In the genomic region with DNA sequence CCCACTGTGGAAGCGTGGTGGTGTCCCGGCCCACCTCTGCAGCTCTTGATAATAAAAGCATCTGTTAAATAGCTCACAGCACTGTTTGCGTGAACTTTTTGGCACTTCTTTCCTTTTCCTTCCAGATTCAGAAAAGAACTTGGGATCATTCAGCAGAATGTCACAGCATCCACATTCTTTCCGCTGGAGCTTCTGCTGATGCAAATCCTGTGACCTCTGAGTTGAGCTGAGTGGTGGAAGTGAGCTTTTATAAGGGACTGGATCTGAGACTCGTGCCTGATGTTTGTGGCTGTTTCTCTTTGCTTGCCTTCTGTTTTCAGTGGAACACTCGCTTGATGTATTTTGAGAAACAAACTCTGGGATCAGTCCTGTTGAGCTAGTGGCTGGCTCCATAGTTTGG, we compare ENCODE assay signal across 22 cellular contexts. TPM values are rescaled to one million over a fixed set of nuclear protein-coding genes. Genes with fewer than 3 reads are reported as not detected.
DNase-seq lines count a peak whose midpoint lies in the region; ATAC-seq, FAIRE-seq and TF ChIP-seq lines count a peak whose summit lies in the region.
"Had no signal": no experiment of that assay in that cellular context is flagged by ENCODE, and none has a peak within 500 bp of the region (broad histone marks: within the 10 kb centered on the region; RNA-seq: fewer than 3 reads in every experiment).

No MANE protein-coding gene starts in this region.

- FAIRE-seq in astrocyte (lab: Jason Lieb, UNC) = no peak
- FAIRE-seq: A204.1, pancreas had no signal

- H3K9me3 Mint-ChIP-seq in activated naive CD4-positive, alpha-beta T cell treated with anti-CD3 and anti-CD28 coated beads for 36 hours = no peaks in the 10 kb centered on the region
- H3K9me3 Mint-ChIP-seq in astrocyte (ENCODE audit: unreplicated experiment) = no peaks in the 10 kb centered on the region
- no peaks in the 10 kb centered on the region for H3K9me3 Mint-ChIP-seq in immature natural killer cell
- H3K9me3 Mint-ChIP-seq in stimulated activated naive B cell treated with anti-CD40 and anti-IgM and Interleukin-4, amounts not matched to agents 10 μg/mL and 1 μg/mL and 100 μg/mL, for 72 hours = no peaks in the 10 kb centered on the region
- H3K9me3 Mint-ChIP-seq: activated naive CD8-positive, alpha-beta T cell treated with anti-CD3 and anti-CD28 coated beads for 36 hours had no signal

- peaks cover 81% of the 10 kb centered on the region for H4K20me1 ChIP-seq in astrocyte (ENCODE audit: insufficient read depth, low read length)

- H3K36me3 Mint-ChIP-seq in activated naive CD4-positive, alpha-beta T cell treated with anti-CD3 and anti-CD28 coated beads for 36 hours (ENCODE audit: low read depth) = no peaks in the 10 kb centered on the region
- peaks cover 16% of the 10 kb centered on the region for H3K36me3 Mint-ChIP-seq in astrocyte (ENCODE audit: low read depth, unreplicated experiment)
- H3K36me3 Mint-ChIP-seq in immature natural killer cell = peaks cover 0 to 4% (median 0%) of the 10 kb centered on the region in 3 donors
- peaks cover 8 to 10% of the 10 kb centered on the region in 2 donors for H3K36me3 Mint-ChIP-seq in stimulated activated naive B cell treated with anti-CD40 and anti-IgM and Interleukin-4, amounts not matched to agents 10 μg/mL and 1 μg/mL and 100 μg/mL, for 72 hours
- H3K36me3 Mint-ChIP-seq: activated naive CD8-positive, alpha-beta T cell treated with anti-CD3 and anti-CD28 coated beads for 36 hours had no signal

- peaks cover 42% of the 10 kb centered on the region for H3K4me1 Mint-ChIP-seq in activated naive CD4-positive, alpha-beta T cell treated with anti-CD3 and anti-CD28 coated beads for 36 hours (ENCODE audit: low read depth)
- H3K4me1 Mint-ChIP-seq in astrocyte (ENCODE audit: low read depth, unreplicated experiment) (peaks cover 8% of the 10 kb centered on the region), immature natural killer cell (peaks cover 79 to 85% of the 10 kb centered on the region in 2 donors)
- peaks cover 27 to 61% of the 10 kb centered on the region in 2 donors for H3K4me1 Mint-ChIP-seq in stimulated activated naive B cell treated with anti-CD40 and anti-IgM and Interleukin-4, amounts not matched to agents 10 μg/mL and 1 μg/mL and 100 μg/mL, for 72 hours

- ATAC-seq in stimulated activated naive B cell treated with anti-CD40 and anti-IgM and Interleukin-4, amounts not matched to agents 10 μg/mL and 1 μg/mL and 100 μg/mL, for 72 hours (replicated peaks) = no peak
- no peak for ATAC-seq in GM19397 (IDR thresholded peaks at IDR 0.05; ENCODE audit: unreplicated experiment)
- no peak for ATAC-seq in GM19351 (IDR thresholded peaks at IDR 0.05; ENCODE audit: unreplicated experiment)
- ATAC-seq: pancreas had no signal

- no peak overlapping the region for H2AFZ ChIP-seq in astrocyte (ENCODE audit: low read depth, low read length)

- DNase-seq in activated naive CD4-positive, alpha-beta T cell treated with anti-CD3 and anti-CD28 coated beads for 36 hours = no peak
- DNase-seq in activated naive CD4-positive, alpha-beta T cell treated with anti-CD3 and anti-CD28 coated beads, Interleukin-2, amount 50 U/mL, for 16 hours = no peak
- DNase-seq in astrocyte (ENCODE audit: low read depth) = no peak
- DNase-seq in immature natural killer cell = no peak
- no peak for DNase-seq in stimulated activated naive B cell treated with anti-CD40 and anti-IgM and Interleukin-4, amounts not matched to agents 10 μg/mL and 1 μg/mL and 100 μg/mL, for 72 hours
- no peak for DNase-seq in NCI-H1092 (lab: John Stamatoyannopoulos, UW)
- DNase-seq: activated CD4-positive, alpha-beta T cell treated with anti-CD3 and anti-CD28 coated beads, Interleukin-2, amount 50 U/mL, for 4 hours; activated naive CD8-positive, alpha-beta T cell treated with anti-CD3 and anti-CD28 coated beads for 36 hours; activated T-cell treated with anti-CD3 and anti-CD28 coated beads for 4 hours; DMS53; effector memory CD4-positive, alpha-beta T cell; H7; NCI-H1048; NCI-H524 had no signal

- no peaks in the 10 kb centered on the region for H3K27me3 Mint-ChIP-seq in activated naive CD4-positive, alpha-beta T cell treated with anti-CD3 and anti-CD28 coated beads for 36 hours (ENCODE audit: low read depth)
- H3K27me3 Mint-ChIP-seq in astrocyte (ENCODE audit: low read depth, unreplicated experiment) (no peaks in the 10 kb centered on the region), immature natural killer cell (ENCODE audit: low read depth in 3 of 3) (peaks cover 0 to 11% (median 0%) of the 10 kb centered on the region in 3 donors)
- H3K27me3 Mint-ChIP-seq in stimulated activated naive B cell treated with anti-CD40 and anti-IgM and Interleukin-4, amounts not matched to agents 10 μg/mL and 1 μg/mL and 100 μg/mL, for 72 hours = no peaks in the 10 kb centered on the region
- H3K27me3 Mint-ChIP-seq: activated naive CD8-positive, alpha-beta T cell treated with anti-CD3 and anti-CD28 coated beads for 36 hours had no signal

- H3K4me3 Mint-ChIP-seq in activated naive CD4-positive, alpha-beta T cell treated with anti-CD3 and anti-CD28 coated beads for 36 hours = no peak overlapping the region
- H3K4me3 Mint-ChIP-seq in astrocyte (ENCODE audit: unreplicated experiment) = no peak overlapping the region
- peak overlapping the region in 3 of 5 donors; percentile 15 to 45 (median 21) for H3K4me3 Mint-ChIP-seq in immature natural killer cell
- H3K4me3 Mint-ChIP-seq in stimulated activated naive B cell treated with anti-CD40 and anti-IgM and Interleukin-4, amounts not matched to agents 10 μg/mL and 1 μg/mL and 100 μg/mL, for 72 hours = no peak overlapping the region
- H3K4me3 Mint-ChIP-seq: activated naive CD8-positive, alpha-beta T cell treated with anti-CD3 and anti-CD28 coated beads for 36 hours had no signal

- no peak overlapping the region for H3K27ac ChIP-seq in astrocyte (ENCODE audit: low read depth, low read length)
- H3K27ac ChIP-seq: BLaER1 treated with 17β-estradiol and CSF1 and Interleukin-3, amounts not matched to agents 10 nM and 100 nM; KMS-11 had no signal

- no peaks in the 10 kb centered on the region for H3K9me3 ChIP-seq in astrocyte (ENCODE audit: insufficient read depth, low read depth, low read length)
- H3K9me3 ChIP-seq: BLaER1 treated with 17β-estradiol and CSF1 and Interleukin-3, amounts not matched to agents 10 nM and 100 nM; mucosa of descending colon; pancreas had no signal

- no peaks in the 10 kb centered on the region for H3K27me3 ChIP-seq in astrocyte (ENCODE audit: insufficient read depth, low read length)
- H3K27me3 ChIP-seq: pancreas had no signal

- no peak overlapping the region for H3K4me2 ChIP-seq in astrocyte (ENCODE audit: low read length)
- H3K4me2 ChIP-seq: KMS-11 had no signal

- peak overlapping the region; percentile 5 for H3K27ac Mint-ChIP-seq in activated naive CD4-positive, alpha-beta T cell treated with anti-CD3 and anti-CD28 coated beads for 36 hours
- H3K27ac Mint-ChIP-seq in astrocyte (ENCODE audit: unreplicated experiment) (peak overlapping the region; percentile 53), immature natural killer cell (peak overlapping the region in 5 of 6 donors; percentile 35 to 83 (median 72))
- peak overlapping the region; percentile 67 for H3K27ac Mint-ChIP-seq in stimulated activated naive B cell treated with anti-CD40 and anti-IgM and Interleukin-4, amounts not matched to agents 10 μg/mL and 1 μg/mL and 100 μg/mL, for 72 hours

- TF ChIP-seq CTCF in astrocyte (IDR thresholded peaks at IDR 0.05; ENCODE audit: insufficient read depth, low read depth, low read length) = no peak

- no peak overlapping the region for H3K9ac ChIP-seq in astrocyte (ENCODE audit: low read length)
- H3K9ac ChIP-seq: BLaER1 treated with 17β-estradiol and CSF1 and Interleukin-3, amounts not matched to agents 10 nM and 100 nM; KMS-11 had no signal

- intact Hi-C loops in activated naive CD4-positive, alpha-beta T cell treated with anti-CD3 and anti-CD28 coated beads for 36 hours (cut with micrococcal nuclease) = no loop called here

- H3K36me3 ChIP-seq in astrocyte (ENCODE audit: insufficient read depth, low read length) = no peaks in the 10 kb centered on the region
- H3K36me3 ChIP-seq: pancreas had no signal

- CTCF ChIA-PET in activated naive CD4-positive, alpha-beta T cell treated with anti-CD3 and anti-CD28 coated beads for 36 hours (lab: Charles Lee) = no interaction called here

- H3K79me2 ChIP-seq in astrocyte (ENCODE audit: insufficient read depth, low read length) = peaks cover 81% of the 10 kb centered on the region

- H3K4me1 ChIP-seq in astrocyte (ENCODE audit: insufficient read depth, low read length) = peaks cover 9% of the 10 kb centered on the region

- H3K4me3 ChIP-seq in astrocyte (ENCODE audit: insufficient read depth, low read depth, low read length) = no peak overlapping the region
- H3K4me3 ChIP-seq: BLaER1 treated with 17β-estradiol and CSF1 and Interleukin-3, amounts not matched to agents 10 nM and 100 nM; mucosa of descending colon had no signal

RNA-seq across cellular contexts. Expression of gene OSBPL2, which starts 3.9 kb away (rescaled TPM):
- 10 to 100 TPM; 23.6 to 24.7 TPM for total RNA-seq in activated naive CD4-positive, alpha-beta T cell treated with anti-CD3 and anti-CD28 coated beads for 36 hours
- 55.8 and 60.3 TPM in 2 replicates for total RNA-seq in astrocyte
- polyA plus RNA-seq in immature natural killer cell = 10 to 100 TPM; 17.9 to 45.2 (median 24.5) TPM

RNA-seq across cellular contexts. Expression of gene HRH3, which starts 22.1 kb away (rescaled TPM):
- total RNA-seq in activated naive CD4-positive, alpha-beta T cell treated with anti-CD3 and anti-CD28 coated beads for 36 hours = not detected
- total RNA-seq in astrocyte = 0.07 TPM in 1 of 2 replicates, not detected in the other
- not detected for polyA plus RNA-seq in immature natural killer cell
- total RNA-seq: activated naive CD8-positive, alpha-beta T cell treated with anti-CD3 and anti-CD28 coated beads for 36 hours; OCI-LY7 had no signal

RNA-seq across cellular contexts. Expression of gene MTG2, which starts 59.4 kb away (rescaled TPM):
- total RNA-seq in activated naive CD4-positive, alpha-beta T cell treated with anti-CD3 and anti-CD28 coated beads for 36 hours = 10 to 100 TPM; 34.3 to 36.4 TPM
- 26.6 and 31.5 TPM in 2 replicates for total RNA-seq in astrocyte
- 10 to 100 TPM; 14.5 to 19.6 (median 15.3) TPM for polyA plus RNA-seq in immature natural killer cell

Comparison
In these comparisons a context has a peak if more than half of its experiments do, and no peak if none do; other contexts are left out.
1. H3K27ac Mint-ChIP-seq: peak in every context shown above with its lines; median percentile 72 in immature natural killer cell; 67 in stimulated activated naive B cell treated with anti-CD40 and anti-IgM and Interleukin-4, amounts not matched to agents 10 μg/mL and 1 μg/mL and 100 μg/mL, for 72 hours; 53 in astrocyte; 5 in activated naive CD4-positive, alpha-beta T cell treated with anti-CD3 and anti-CD28 coated beads for 36 hours.
2. H3K4me3 Mint-ChIP-seq: peak in immature natural killer cell (3 of 5); none in activated naive CD4-positive, alpha-beta T cell treated with anti-CD3 and anti-CD28 coated beads for 36 hours (single experiment), astrocyte (single experiment) and stimulated activated naive B cell treated with anti-CD40 and anti-IgM and Interleukin-4, amounts not matched to agents 10 μg/mL and 1 μg/mL and 100 μg/mL, for 72 hours (0 of 2).